1 cellular context compared by ENCODE assay signal in the genomic region with DNA sequence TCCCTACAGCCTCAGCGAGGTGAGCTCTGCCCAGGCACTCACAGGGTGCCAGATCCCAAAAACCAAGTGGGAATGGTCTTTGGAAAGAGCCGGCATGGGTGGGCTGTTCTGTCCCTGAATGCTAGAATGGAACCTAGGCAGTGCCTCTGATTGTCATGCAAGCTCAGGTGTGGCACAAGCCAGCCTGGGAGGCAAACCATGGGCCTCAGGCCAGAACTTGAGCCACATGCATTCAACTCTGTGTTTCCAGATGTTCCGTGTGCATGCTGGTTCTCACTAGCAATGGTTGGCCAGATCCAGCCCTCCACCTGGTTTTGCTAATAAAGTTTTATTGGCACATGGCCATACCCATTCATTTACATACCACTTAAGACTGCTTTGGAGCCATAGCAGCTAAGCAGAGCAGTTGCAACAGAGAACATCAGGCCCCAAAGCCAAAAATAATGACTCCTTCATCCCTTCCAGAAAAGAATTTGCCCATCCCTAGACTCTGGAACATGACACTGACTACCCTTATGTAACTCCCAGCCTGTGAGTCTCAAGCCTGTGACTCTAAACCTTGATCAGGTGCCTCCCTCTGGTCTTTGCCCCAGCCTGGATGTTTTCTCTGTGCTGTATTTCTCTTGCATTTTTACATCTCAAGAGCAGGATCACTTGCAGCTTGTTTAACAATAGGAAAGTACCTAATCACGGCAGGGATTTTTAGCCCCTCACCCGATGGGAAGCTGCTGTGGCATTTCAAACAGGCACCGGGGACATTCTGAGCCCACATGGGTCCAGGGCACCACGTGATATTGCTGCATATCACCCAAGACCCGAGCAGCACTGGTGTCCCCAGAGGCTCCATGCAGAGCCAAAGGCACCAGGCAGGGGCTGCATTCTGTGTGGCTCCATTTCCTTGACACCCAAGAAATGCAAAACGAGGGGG.
TF ChIP-seq lines count a peak whose summit lies in the region.

No MANE protein-coding gene starts in this region.

TF ChIP-seq in H1, 55 proteins besides CTCF, POLR2A, EP300 and RAD21:
- TF ChIP-seq SIRT6 (IDR thresholded peaks at IDR 0.05; ENCODE audit: low read length) (no peak), TAF7 (optimal IDR thresholded peaks at IDR 0.05; ENCODE audit: borderline replicate concordance, low read depth, low read length) (peak; percentile 29), TEAD4 (IDR thresholded peaks at IDR 0.05; ENCODE audit: low read depth, low read length) (peak; percentile 56; the same call in 1 of the 2 replicates), BCL11A (IDR thresholded peaks at IDR 0.05; ENCODE audit: low read depth in 2 of 2, low read length in 2 of 2) (no peak), HDAC2 (IDR thresholded peaks at IDR 0.05; ENCODE audit: borderline replicate concordance in 1 of 2, low read depth in 2 of 2, low read length in 2 of 2) (0 out of 4 replicates have a peak, but pooled peaks of 1 of the 2 experiments have one; percentile 65), RNF2 (IDR thresholded peaks at IDR 0.05; ENCODE audit: borderline replicate concordance, low read depth, low read length, missing control alignments, poor library complexity, severe bottlenecking) (no peak), SP1 (IDR thresholded peaks at IDR 0.05; ENCODE audit: low read depth, low read length) (peak; percentile 66; the same call in 1 of the 2 replicates), SIN3A (conservative IDR thresholded peaks at IDR 0.05 in 1 of 2, IDR thresholded peaks at IDR 0.05 in 1 of 2; ENCODE audit: low read depth in 1 of 2, low read length in 2 of 2) (no peak), CBX8 (IDR thresholded peaks at IDR 0.05; ENCODE audit: borderline replicate concordance, low read depth, low read length) (no peak), EZH2 (IDR thresholded peaks at IDR 0.05; ENCODE audit: low read depth, low read length, severe bottlenecking) (no peak), RXRA (IDR thresholded peaks at IDR 0.05; ENCODE audit: insufficient read depth, low read depth, low read length) (0 out of 2 replicates have a peak, but pooled peaks have one; percentile 45), NANOG (IDR thresholded peaks at IDR 0.05; ENCODE audit: insufficient read depth, low read depth, low read length, poor library complexity, severe bottlenecking) (peak; percentile 83), ASH2L (IDR thresholded peaks at IDR 0.05; ENCODE audit: low read length) (peak; percentile 67), TCF12 (IDR thresholded peaks at IDR 0.05; ENCODE audit: low read depth, low read length) (0 out of 2 replicates have a peak, but pooled peaks have one; percentile 74), POU5F1 (IDR thresholded peaks at IDR 0.05; ENCODE audit: low read depth, low read length) (0 out of 2 replicates have a peak, but pooled peaks have one; percentile 14), PHF8 (conservative IDR thresholded peaks at IDR 0.05; ENCODE audit: low read depth, low read length) (no peak)
- TF ChIP-seq, protein P1, sequence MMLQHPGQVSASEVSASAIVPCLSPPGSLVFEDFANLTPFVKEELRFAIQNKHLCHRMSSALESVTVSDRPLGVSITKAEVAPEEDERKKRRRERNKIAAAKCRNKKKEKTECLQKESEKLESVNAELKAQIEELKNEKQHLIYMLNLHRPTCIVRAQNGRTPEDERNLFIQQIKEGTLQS (IDR thresholded peaks at IDR 0.05; ENCODE audit: insufficient read depth, low read depth, low read length), result no peak
- TF ChIP-seq, protein P2, sequence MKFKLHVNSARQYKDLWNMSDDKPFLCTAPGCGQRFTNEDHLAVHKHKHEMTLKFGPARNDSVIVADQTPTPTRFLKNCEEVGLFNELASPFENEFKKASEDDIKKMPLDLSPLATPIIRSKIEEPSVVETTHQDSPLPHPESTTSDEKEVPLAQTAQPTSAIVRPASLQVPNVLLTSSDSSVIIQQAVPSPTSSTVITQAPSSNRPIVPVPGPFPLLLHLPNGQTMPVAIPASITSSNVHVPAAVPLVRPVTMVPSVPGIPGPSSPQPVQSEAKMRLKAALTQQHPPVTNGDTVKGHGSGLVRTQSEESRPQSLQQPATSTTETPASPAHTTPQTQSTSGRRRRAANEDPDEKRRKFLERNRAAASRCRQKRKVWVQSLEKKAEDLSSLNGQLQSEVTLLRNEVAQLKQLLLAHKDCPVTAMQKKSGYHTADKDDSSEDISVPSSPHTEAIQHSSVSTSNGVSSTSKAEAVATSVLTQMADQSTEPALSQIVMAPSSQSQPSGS (IDR thresholded peaks at IDR 0.05; ENCODE audit: low read length), result peak; percentile 32; the same call in 1 of the 2 replicates
- TF ChIP-seq, protein P3, sequence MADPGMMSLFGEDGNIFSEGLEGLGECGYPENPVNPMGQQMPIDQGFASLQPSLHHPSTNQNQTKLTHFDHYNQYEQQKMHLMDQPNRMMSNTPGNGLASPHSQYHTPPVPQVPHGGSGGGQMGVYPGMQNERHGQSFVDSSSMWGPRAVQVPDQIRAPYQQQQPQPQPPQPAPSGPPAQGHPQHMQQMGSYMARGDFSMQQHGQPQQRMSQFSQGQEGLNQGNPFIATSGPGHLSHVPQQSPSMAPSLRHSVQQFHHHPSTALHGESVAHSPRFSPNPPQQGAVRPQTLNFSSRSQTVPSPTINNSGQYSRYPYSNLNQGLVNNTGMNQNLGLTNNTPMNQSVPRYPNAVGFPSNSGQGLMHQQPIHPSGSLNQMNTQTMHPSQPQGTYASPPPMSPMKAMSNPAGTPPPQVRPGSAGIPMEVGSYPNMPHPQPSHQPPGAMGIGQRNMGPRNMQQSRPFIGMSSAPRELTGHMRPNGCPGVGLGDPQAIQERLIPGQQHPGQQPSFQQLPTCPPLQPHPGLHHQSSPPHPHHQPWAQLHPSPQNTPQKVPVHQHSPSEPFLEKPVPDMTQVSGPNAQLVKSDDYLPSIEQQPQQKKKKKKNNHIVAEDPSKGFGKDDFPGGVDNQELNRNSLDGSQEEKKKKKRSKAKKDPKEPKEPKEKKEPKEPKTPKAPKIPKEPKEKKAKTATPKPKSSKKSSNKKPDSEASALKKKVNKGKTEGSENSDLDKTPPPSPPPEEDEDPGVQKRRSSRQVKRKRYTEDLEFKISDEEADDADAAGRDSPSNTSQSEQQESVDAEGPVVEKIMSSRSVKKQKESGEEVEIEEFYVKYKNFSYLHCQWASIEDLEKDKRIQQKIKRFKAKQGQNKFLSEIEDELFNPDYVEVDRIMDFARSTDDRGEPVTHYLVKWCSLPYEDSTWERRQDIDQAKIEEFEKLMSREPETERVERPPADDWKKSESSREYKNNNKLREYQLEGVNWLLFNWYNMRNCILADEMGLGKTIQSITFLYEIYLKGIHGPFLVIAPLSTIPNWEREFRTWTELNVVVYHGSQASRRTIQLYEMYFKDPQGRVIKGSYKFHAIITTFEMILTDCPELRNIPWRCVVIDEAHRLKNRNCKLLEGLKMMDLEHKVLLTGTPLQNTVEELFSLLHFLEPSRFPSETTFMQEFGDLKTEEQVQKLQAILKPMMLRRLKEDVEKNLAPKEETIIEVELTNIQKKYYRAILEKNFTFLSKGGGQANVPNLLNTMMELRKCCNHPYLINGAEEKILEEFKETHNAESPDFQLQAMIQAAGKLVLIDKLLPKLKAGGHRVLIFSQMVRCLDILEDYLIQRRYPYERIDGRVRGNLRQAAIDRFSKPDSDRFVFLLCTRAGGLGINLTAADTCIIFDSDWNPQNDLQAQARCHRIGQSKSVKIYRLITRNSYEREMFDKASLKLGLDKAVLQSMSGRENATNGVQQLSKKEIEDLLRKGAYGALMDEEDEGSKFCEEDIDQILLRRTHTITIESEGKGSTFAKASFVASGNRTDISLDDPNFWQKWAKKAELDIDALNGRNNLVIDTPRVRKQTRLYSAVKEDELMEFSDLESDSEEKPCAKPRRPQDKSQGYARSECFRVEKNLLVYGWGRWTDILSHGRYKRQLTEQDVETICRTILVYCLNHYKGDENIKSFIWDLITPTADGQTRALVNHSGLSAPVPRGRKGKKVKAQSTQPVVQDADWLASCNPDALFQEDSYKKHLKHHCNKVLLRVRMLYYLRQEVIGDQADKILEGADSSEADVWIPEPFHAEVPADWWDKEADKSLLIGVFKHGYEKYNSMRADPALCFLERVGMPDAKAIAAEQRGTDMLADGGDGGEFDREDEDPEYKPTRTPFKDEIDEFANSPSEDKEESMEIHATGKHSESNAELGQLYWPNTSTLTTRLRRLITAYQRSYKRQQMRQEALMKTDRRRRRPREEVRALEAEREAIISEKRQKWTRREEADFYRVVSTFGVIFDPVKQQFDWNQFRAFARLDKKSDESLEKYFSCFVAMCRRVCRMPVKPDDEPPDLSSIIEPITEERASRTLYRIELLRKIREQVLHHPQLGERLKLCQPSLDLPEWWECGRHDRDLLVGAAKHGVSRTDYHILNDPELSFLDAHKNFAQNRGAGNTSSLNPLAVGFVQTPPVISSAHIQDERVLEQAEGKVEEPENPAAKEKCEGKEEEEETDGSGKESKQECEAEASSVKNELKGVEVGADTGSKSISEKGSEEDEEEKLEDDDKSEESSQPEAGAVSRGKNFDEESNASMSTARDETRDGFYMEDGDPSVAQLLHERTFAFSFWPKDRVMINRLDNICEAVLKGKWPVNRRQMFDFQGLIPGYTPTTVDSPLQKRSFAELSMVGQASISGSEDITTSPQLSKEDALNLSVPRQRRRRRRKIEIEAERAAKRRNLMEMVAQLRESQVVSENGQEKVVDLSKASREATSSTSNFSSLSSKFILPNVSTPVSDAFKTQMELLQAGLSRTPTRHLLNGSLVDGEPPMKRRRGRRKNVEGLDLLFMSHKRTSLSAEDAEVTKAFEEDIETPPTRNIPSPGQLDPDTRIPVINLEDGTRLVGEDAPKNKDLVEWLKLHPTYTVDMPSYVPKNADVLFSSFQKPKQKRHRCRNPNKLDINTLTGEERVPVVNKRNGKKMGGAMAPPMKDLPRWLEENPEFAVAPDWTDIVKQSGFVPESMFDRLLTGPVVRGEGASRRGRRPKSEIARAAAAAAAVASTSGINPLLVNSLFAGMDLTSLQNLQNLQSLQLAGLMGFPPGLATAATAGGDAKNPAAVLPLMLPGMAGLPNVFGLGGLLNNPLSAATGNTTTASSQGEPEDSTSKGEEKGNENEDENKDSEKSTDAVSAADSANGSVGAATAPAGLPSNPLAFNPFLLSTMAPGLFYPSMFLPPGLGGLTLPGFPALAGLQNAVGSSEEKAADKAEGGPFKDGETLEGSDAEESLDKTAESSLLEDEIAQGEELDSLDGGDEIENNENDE (IDR thresholded peaks at IDR 0.05; ENCODE audit: insufficient replicate concordance, low read length), result no peak
- TF ChIP-seq, protein P4, sequence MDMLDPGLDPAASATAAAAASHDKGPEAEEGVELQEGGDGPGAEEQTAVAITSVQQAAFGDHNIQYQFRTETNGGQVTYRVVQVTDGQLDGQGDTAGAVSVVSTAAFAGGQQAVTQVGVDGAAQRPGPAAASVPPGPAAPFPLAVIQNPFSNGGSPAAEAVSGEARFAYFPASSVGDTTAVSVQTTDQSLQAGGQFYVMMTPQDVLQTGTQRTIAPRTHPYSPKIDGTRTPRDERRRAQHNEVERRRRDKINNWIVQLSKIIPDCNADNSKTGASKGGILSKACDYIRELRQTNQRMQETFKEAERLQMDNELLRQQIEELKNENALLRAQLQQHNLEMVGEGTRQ (IDR thresholded peaks at IDR 0.05; ENCODE audit: low read length), result peak; percentile 76
- TF ChIP-seq, protein P5, sequence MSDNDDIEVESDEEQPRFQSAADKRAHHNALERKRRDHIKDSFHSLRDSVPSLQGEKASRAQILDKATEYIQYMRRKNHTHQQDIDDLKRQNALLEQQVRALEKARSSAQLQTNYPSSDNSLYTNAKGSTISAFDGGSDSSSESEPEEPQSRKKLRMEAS (IDR thresholded peaks at IDR 0.05), result peak; percentile 36; the same call in 1 of the 2 replicates
TF ChIP-seq in H1: peak in this region for 12.
